Comparison of ENCODE assay signal across 8 cellular contexts in the genomic region with DNA sequence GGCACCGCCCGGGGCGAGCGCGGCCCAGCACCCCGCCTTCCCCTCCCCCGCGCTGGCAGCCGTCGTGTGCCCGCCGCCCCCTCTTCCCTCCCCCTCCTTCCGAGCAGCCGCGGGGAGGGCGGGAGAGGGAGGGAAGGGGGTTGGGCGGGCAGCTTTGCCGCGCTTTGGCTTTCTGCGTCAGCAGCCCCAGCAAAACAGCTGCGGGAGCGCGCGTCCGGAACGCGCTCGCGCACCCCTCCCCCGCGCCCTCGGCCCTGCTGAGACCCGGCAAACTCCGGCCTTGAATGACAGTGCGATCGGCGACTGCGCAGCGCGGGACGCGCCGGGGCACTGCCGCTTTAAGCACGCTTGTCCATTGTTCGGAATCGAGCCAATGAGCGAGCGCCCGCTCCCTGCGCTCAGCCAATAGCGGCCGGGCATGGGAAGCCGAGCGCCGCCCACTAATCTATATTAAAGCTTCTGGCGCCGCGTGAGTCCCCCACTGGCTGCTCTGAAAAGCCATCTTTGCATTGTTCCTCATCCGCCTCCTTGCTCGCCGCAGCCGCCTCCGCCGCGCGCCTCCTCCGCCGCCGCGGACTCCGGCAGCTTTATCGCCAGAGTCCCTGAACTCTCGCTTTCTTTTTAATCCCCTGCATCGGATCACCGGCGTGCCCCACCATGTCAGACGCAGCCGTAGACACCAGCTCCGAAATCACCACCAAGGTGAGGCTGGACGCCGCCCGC. TPM values are rescaled to one million over a fixed set of nuclear protein-coding genes. Genes with fewer than 3 reads are reported as not detected.
DNase-seq lines count a peak whose midpoint lies in the region; ATAC-seq and TF ChIP-seq lines count a peak whose summit lies in the region.

A gene with protein sequence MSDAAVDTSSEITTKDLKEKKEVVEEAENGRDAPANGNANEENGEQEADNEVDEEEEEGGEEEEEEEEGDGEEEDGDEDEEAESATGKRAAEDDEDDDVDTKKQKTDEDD (plus strand): TSS at position 476 of the 723 bp plus-strand sequence. CDS start 182 bp downstream, at position 658.

- TF ChIP-seq RAD21 in liver (IDR thresholded peaks at IDR 0.05): no peak

- H3K9me3 ChIP-seq in liver (ENCODE audit: control insufficient read depth in 4 of 4, low read length in 3 of 4): no peaks in the 10 kb centered on the region

- H3K4me3 ChIP-seq in liver (ENCODE audit: low read depth in 1 of 3, low read length in 3 of 3): peak within 1 kb of the TSS; percentile 82 to 96 (median 85)

- ATAC-seq in GM19397 (IDR thresholded peaks at IDR 0.05; ENCODE audit: unreplicated experiment) (peak; percentile 57), HG03571 (IDR thresholded peaks at IDR 0.05; ENCODE audit: unreplicated experiment) (peak; percentile 45)

- no peak for TF ChIP-seq CTCF in C4-2B (conservative IDR thresholded peaks at IDR 0.05)
- TF ChIP-seq CTCF in liver (IDR thresholded peaks at IDR 0.05; ENCODE audit: low read depth, low read length, missing input control): no peak

- H3K4me1 ChIP-seq in liver (ENCODE audit: control insufficient read depth in 4 of 4, insufficient read depth in 4 of 4, low read length in 3 of 4): peaks cover 8 to 37% (median 19%) of the 10 kb centered on the region in 4 donors

- under 1% methylated on average over 80 of the region's 83 CpGs for WGBS in liver

- H3K36me3 ChIP-seq in liver (ENCODE audit: control insufficient read depth in 4 of 4, insufficient read depth in 3 of 4, low read depth in 1 of 4, low read length in 3 of 4): peaks cover 0 to 8% (median 4%) of the 10 kb centered on the region in 4 donors

- H3K9ac ChIP-seq in liver (ENCODE audit: low read depth in 1 of 2, low read length in 2 of 2): peak within 1 kb of the TSS; percentile 71 to 88

- H3K27me3 ChIP-seq in liver (ENCODE audit: control insufficient read depth in 4 of 4, insufficient read depth in 4 of 4, low read length in 3 of 4): no peaks in the 10 kb centered on the region

- peak within 1 kb of the TSS; percentile 98 for H3K27ac ChIP-seq in C4-2B
- H3K27ac ChIP-seq in liver (ENCODE audit: low read depth in 1 of 2, low read length in 2 of 2): peak within 1 kb of the TSS; percentile 99

- peak; percentile 100 for DNase-seq in NCI-H82 (lab: John Stamatoyannopoulos, UW)
- DNase-seq in activated CD4-positive, alpha-beta T cell treated with anti-CD3 and anti-CD28 coated beads, Interleukin-2, amount 50 U/mL, for 48 hours: peak; percentile 99
- DNase-seq in dermis microvascular lymphatic vessel endothelial cell (ENCODE audit: low read depth in 2 of 2): peak; percentile 99 to 100
- peak; percentile 99 for DNase-seq in stimulated activated CD4-positive, alpha-beta T cell treated with anti-CD3 and anti-CD28 coated beads, Interleukin-4, amount 100 ng/mL, for 24 hours

TF ChIP-seq in liver, 16 proteins besides CTCF, POLR2A, EP300 and RAD21:
- TF ChIP-seq ATF3 (IDR thresholded peaks at IDR 0.05): no peak
- peak in 1 of 2 donors; percentile 42 for TF ChIP-seq RXRA (IDR thresholded peaks at IDR 0.05)
- TF ChIP-seq, protein P1, sequence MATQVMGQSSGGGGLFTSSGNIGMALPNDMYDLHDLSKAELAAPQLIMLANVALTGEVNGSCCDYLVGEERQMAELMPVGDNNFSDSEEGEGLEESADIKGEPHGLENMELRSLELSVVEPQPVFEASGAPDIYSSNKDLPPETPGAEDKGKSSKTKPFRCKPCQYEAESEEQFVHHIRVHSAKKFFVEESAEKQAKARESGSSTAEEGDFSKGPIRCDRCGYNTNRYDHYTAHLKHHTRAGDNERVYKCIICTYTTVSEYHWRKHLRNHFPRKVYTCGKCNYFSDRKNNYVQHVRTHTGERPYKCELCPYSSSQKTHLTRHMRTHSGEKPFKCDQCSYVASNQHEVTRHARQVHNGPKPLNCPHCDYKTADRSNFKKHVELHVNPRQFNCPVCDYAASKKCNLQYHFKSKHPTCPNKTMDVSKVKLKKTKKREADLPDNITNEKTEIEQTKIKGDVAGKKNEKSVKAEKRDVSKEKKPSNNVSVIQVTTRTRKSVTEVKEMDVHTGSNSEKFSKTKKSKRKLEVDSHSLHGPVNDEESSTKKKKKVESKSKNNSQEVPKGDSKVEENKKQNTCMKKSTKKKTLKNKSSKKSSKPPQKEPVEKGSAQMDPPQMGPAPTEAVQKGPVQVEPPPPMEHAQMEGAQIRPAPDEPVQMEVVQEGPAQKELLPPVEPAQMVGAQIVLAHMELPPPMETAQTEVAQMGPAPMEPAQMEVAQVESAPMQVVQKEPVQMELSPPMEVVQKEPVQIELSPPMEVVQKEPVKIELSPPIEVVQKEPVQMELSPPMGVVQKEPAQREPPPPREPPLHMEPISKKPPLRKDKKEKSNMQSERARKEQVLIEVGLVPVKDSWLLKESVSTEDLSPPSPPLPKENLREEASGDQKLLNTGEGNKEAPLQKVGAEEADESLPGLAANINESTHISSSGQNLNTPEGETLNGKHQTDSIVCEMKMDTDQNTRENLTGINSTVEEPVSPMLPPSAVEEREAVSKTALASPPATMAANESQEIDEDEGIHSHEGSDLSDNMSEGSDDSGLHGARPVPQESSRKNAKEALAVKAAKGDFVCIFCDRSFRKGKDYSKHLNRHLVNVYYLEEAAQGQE (IDR thresholded peaks at IDR 0.05): peak; percentile 95
- peak; percentile 81 for TF ChIP-seq SP1 (IDR thresholded peaks at IDR 0.05)
- no peak for TF ChIP-seq GABPA (IDR thresholded peaks at IDR 0.05 in 1 of 2, conservative IDR thresholded peaks at IDR 0.05 in 1 of 2)
- TF ChIP-seq TAF1 (conservative IDR thresholded peaks at IDR 0.05): peak; percentile 89
- TF ChIP-seq HNF4A (conservative IDR thresholded peaks at IDR 0.05): peak in 1 of 2 donors; percentile 8
- peak; percentile 17 for TF ChIP-seq YY1 (IDR thresholded peaks at IDR 0.05)
- TF ChIP-seq, protein P2, sequence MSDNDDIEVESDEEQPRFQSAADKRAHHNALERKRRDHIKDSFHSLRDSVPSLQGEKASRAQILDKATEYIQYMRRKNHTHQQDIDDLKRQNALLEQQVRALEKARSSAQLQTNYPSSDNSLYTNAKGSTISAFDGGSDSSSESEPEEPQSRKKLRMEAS (IDR thresholded peaks at IDR 0.05): peak; percentile 38
- no peak for TF ChIP-seq HNF4G (IDR thresholded peaks at IDR 0.05)
- peak; percentile 60 to 86 for TF ChIP-seq EGR1 (IDR thresholded peaks at IDR 0.05; ENCODE audit: low read depth in 2 of 2)
TF ChIP-seq in liver: peak in this region for 8.

RNA-seq across cellular contexts. Expression of the gene that starts here (rescaled TPM):
- 712 and 977 TPM in 2 replicates for total RNA-seq in dermis microvascular lymphatic vessel endothelial cell
- 100 to 1,000 TPM; 201 to 422 TPM for total RNA-seq in liver
- 100 to 1,000 TPM; 310 to 523 TPM for polyA plus RNA-seq in liver

Comparison
In these comparisons a context has a peak if more than half of its experiments do, and no peak if none do; other contexts are left out.
1. Peak in every context shown above with its lines: DNase-seq, ATAC-seq, H3K4me3 ChIP-seq and H3K27ac ChIP-seq.